Comparison of ENCODE assay signal across 20 cellular contexts in the genomic region with DNA sequence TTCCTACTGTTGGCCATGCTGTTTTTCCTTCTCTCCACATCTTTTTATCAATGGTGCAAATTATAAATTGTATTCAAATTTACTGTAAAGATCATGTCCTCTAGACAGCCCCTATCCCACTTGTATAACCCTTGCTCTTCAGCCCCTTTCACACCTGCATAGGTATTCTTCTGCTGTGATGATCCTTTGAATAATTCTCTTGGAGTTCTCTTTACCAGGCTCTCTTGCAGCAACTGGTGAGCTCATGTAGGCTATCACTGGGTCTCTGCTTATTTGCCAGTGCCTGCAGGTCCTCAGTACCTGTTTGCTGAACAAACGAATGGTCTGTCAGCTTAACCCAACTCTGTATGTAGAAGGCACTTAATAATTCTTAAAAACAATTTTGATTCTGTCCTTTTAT. TPM values are rescaled to one million over a fixed set of nuclear protein-coding genes. Genes with fewer than 3 reads are reported as not detected.
DNase-seq lines count a peak whose midpoint lies in the region; ATAC-seq, FAIRE-seq and TF ChIP-seq lines count a peak whose summit lies in the region.
"Had no signal": no experiment of that assay in that cellular context is flagged by ENCODE, and none has a peak within 500 bp of the region (broad histone marks: within the 10 kb centered on the region; RNA-seq: fewer than 3 reads in every experiment).

No MANE protein-coding gene starts in this region.

- H3K4me1 Mint-ChIP-seq in CD4-positive, CD25-positive, alpha-beta regulatory T cell, result peaks cover 45 to 57% (median 48%) of the 10 kb centered on the region in 4 donors
- H3K4me1 Mint-ChIP-seq in T-helper 17 cell, result peaks cover 61% of the 10 kb centered on the region
- peaks cover 89 to 100% of the 10 kb centered on the region in 2 donors for H3K4me1 Mint-ChIP-seq in immature natural killer cell

- peaks cover 91% of the 10 kb centered on the region for H3K4me1 ChIP-seq in CD4-positive, CD25-positive, alpha-beta regulatory T cell (ENCODE audit: control insufficient read depth, insufficient read depth, low read length, poor library complexity, severe bottlenecking)
- H3K4me1 ChIP-seq: gastrocnemius medialis, tibial nerve had no signal

- H3K9me3 Mint-ChIP-seq in CD4-positive, CD25-positive, alpha-beta regulatory T cell, result no peaks in the 10 kb centered on the region
- H3K9me3 Mint-ChIP-seq in immature natural killer cell, result no peaks in the 10 kb centered on the region

- peak overlapping the region; percentile 100 for H3K4me3 ChIP-seq in CD4-positive, CD25-positive, alpha-beta regulatory T cell (ENCODE audit: low read depth, low read length)
- H3K4me3 ChIP-seq: gastrocnemius medialis, left lung, tibial nerve had no signal

- in situ Hi-C loops in GM13976 (cut with MboI; ENCODE audit: low sequenced_read_pairs, unreplicated experiment), result loop anchor here (25.0 kb wide), 1 partner anchor 485 kb away; a partner anchor contains a TSS

- FAIRE-seq in D721Med (lab: Jason Lieb, UNC), result peak; percentile 60
- FAIRE-seq: colon had no signal

- H3K27ac Mint-ChIP-seq in CD4-positive, CD25-positive, alpha-beta regulatory T cell, result peak overlapping the region; percentile 64 to 97 (median 75)
- H3K27ac Mint-ChIP-seq in T-helper 17 cell, result peak overlapping the region; percentile 85
- H3K27ac Mint-ChIP-seq in immature natural killer cell, result peak overlapping the region; percentile 74 to 100 (median 89)

- DNase-seq in CD4-positive, CD25-positive, alpha-beta regulatory T cell, result no peak
- DNase-seq in D721Med (ENCODE audit: insufficient read length, low spot score), result no peak
- no peak for DNase-seq in T-helper 17 cell
- DNase-seq in immature natural killer cell, result no peak
- DNase-seq in GM13976 (ENCODE audit: low spot score), result no peak
- no peak for DNase-seq in GDM1 (lab: John Stamatoyannopoulos, UW)
- DNase-seq in T1000 (lab: John Stamatoyannopoulos, UW), result no peak
- DNase-seq: AML-193; DMS79; gastrocnemius medialis; KBM-7; left lung; NCI-H2171 treated with DMSO at 0.1 percent for 48 hours; posterior cingulate gyrus; stimulated activated CD4-positive, alpha-beta T cell treated with anti-CD3 and anti-CD28 coated beads, Interleukin-4, amount 100 ng/mL, for 4 hours; SW 1271 had no signal

- no peaks in the 10 kb centered on the region for H3K27me3 ChIP-seq in CD4-positive, CD25-positive, alpha-beta regulatory T cell (ENCODE audit: control insufficient read depth, insufficient read depth, low read length)
- H3K27me3 ChIP-seq: gastrocnemius medialis, left lung, tibial nerve had no signal

- H3K27ac ChIP-seq in CD4-positive, CD25-positive, alpha-beta regulatory T cell (ENCODE audit: insufficient read depth, low read length, poor library complexity, severe bottlenecking), result peak overlapping the region; percentile 97
- H3K27ac ChIP-seq: epithelial cell of prostate, gastrocnemius medialis, HL-60, left lung, tibial nerve had no signal

- H3K36me3 ChIP-seq in CD4-positive, CD25-positive, alpha-beta regulatory T cell (ENCODE audit: control insufficient read depth, insufficient read depth, low read length), result peaks cover 43% of the 10 kb centered on the region
- H3K36me3 ChIP-seq: gastrocnemius medialis, left lung, tibial nerve had no signal

- H3K36me3 Mint-ChIP-seq in CD4-positive, CD25-positive, alpha-beta regulatory T cell, result peaks cover 64% of the 10 kb centered on the region
- peaks cover 40% of the 10 kb centered on the region for H3K36me3 Mint-ChIP-seq in T-helper 17 cell (ENCODE audit: low read depth)
- H3K36me3 Mint-ChIP-seq in immature natural killer cell, result peaks cover 39 to 46% (median 44%) of the 10 kb centered on the region in 3 donors

- ATAC-seq in CD4-positive, CD25-positive, alpha-beta regulatory T cell (ENCODE audit: low read depth in 2 of 2), result no peak
- no peak for ATAC-seq in T-helper 17 cell
- ATAC-seq: gastrocnemius medialis, left lung had no signal

- no peaks in the 10 kb centered on the region for H3K27me3 Mint-ChIP-seq in CD4-positive, CD25-positive, alpha-beta regulatory T cell
- H3K27me3 Mint-ChIP-seq in T-helper 17 cell (no peaks in the 10 kb centered on the region), immature natural killer cell (ENCODE audit: low read depth in 3 of 3) (peaks cover 2 to 6% (median 2%) of the 10 kb centered on the region in 3 donors)

- TF ChIP-seq CTCF in D721Med (IDR thresholded peaks at IDR 0.05; ENCODE audit: insufficient read depth, missing control alignments) (no peak), GM13976 (IDR thresholded peaks at IDR 0.05; ENCODE audit: borderline replicate concordance, control extremely low read depth, extremely low read depth, insufficient read depth, missing control alignments) (no peak)

- H3K4me3 Mint-ChIP-seq in CD4-positive, CD25-positive, alpha-beta regulatory T cell, result peak overlapping the region; percentile 92 to 98 (median 94)
- H3K4me3 Mint-ChIP-seq in T-helper 17 cell, result peak overlapping the region; percentile 87
- H3K4me3 Mint-ChIP-seq in immature natural killer cell, result peak overlapping the region; percentile 71 to 97 (median 93)

- no peaks in the 10 kb centered on the region for H3K9me3 ChIP-seq in CD4-positive, CD25-positive, alpha-beta regulatory T cell (ENCODE audit: control insufficient read depth in 2 of 2, low read length in 2 of 2)
- no peaks in the 10 kb centered on the region for H3K9me3 ChIP-seq in T-helper 17 cell (ENCODE audit: control insufficient read depth, low read length, poor library complexity, severe bottlenecking)
- H3K9me3 ChIP-seq: gastrocnemius medialis, left lung, tibial nerve had no signal

RNA-seq across cellular contexts. Expression of a gene that starts 8.2 kb away (rescaled TPM):
- total RNA-seq in CD4-positive, CD25-positive, alpha-beta regulatory T cell, result 946 TPM
- 1,000 to 10,000 TPM; 1,055 to 1,099 (median 1,073) TPM for polyA plus RNA-seq in CD4-positive, CD25-positive, alpha-beta regulatory T cell
- 100 to 1,000 TPM; 697 to 813 TPM for total RNA-seq in T-helper 17 cell
- 1,000 to 10,000 TPM in 2 of 3 donors, 100 to 1,000 TPM in 1; 1,000 to 1,490 (median 1,080) TPM for polyA plus RNA-seq in immature natural killer cell
